In the genomic region with DNA sequence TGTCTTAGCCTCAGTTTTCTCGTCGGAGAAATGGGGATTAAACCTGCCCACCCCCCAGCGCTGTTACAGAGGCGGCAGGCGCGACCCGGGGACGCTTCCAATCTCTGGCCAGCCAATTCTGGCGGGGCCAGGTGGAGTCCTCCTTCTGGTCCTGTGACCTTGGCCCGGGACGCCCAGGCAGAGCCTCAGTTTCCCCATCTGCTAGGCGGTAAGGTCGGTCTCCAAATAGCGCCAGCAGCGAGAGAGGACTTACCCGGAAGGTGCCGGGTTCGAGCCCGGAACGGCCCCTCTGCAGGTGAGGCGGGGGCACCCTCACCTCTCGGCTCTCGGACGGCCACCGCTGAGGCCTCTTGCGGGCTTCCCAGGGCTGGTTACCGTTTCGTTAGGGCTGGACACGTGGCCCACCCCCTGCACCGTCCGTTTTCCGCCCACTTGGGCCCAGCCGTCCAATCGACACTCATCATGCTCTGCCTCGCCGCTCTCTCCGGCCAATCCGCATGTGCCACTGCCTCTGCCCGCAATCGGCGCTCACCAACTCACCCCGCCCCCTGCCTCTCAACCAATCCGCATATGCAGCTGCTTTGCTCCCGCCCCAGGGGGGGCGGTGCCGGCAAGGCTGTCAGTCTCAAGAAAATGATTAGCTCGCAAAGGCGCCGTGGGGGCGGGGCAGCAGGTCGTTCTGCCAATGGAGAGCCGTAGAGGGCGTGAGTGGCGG, we compare ENCODE assay signal across 8 cellular contexts.
DNase-seq lines count a peak whose midpoint lies in the region; ATAC-seq and FAIRE-seq lines count a peak whose summit lies in the region.

A gene with protein sequence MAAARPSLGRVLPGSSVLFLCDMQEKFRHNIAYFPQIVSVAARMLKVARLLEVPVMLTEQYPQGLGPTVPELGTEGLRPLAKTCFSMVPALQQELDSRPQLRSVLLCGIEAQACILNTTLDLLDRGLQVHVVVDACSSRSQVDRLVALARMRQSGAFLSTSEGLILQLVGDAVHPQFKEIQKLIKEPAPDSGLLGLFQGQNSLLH (minus strand): TSS at position 384 of the 715 bp plus-strand sequence. CDS start 5,156 bp downstream, outside the sequence.

- H3K27me3 Mint-ChIP-seq in effector memory CD8-positive, alpha-beta T cell, result no peaks in the 10 kb centered on the region

- H3K36me3 Mint-ChIP-seq in effector memory CD8-positive, alpha-beta T cell (ENCODE audit: insufficient read depth), result peaks cover 12% of the 10 kb centered on the region

- peak; percentile 80 for ATAC-seq in GM21367 (IDR thresholded peaks at IDR 0.05; ENCODE audit: unreplicated experiment)
- ATAC-seq in effector memory CD8-positive, alpha-beta T cell (replicated peaks), result peak; percentile 94

- no peaks in the 10 kb centered on the region for H3K9me3 Mint-ChIP-seq in effector memory CD8-positive, alpha-beta T cell

- peak; percentile 99 for FAIRE-seq in HTR-8/SVneo (lab: Jason Lieb, UNC)

- H3K4me3 Mint-ChIP-seq in effector memory CD8-positive, alpha-beta T cell, result peak within 1 kb of the TSS; percentile 90 to 91

- H3K4me1 Mint-ChIP-seq in effector memory CD8-positive, alpha-beta T cell (ENCODE audit: low read depth in 2 of 2), result peaks cover 14 to 15% of the 10 kb centered on the region in 2 donors

- DNase-seq in COLO829 (ENCODE audit: low spot score) (peak; percentile 98), HTR-8/SVneo (ENCODE audit: insufficient read length, low spot score) (peak; percentile 99), NOMO-1 treated with dmso at 0.1 percent for 144 hours (lab: John Stamatoyannopoulos, UW; ENCODE audit: unreplicated experiment) (peak; percentile 99), medulla oblongata (ENCODE audit: extremely low spot score) (peak; percentile 100)
- peak; percentile 99 to 100 (median 99) for DNase-seq in activated CD8-positive, alpha-beta memory T cell treated with anti-CD3 and anti-CD28 coated beads for 48 hours (ENCODE audit: low read depth in 2 of 3, low spot score in 2 of 3)
- peak; percentile 100 for DNase-seq in effector memory CD8-positive, alpha-beta T cell
- peak; percentile 100 for DNase-seq in stimulated activated CD8-positive, alpha-beta memory T cell treated with anti-CD3 and anti-CD28 coated beads, Interleukin-12 subunit alpha, Interleukin-12 subunit beta, amount 100 ng/mL, for 1 hour (ENCODE audit: low read depth)

- peak within 1 kb of the TSS; percentile 77 to 89 for H3K27ac Mint-ChIP-seq in effector memory CD8-positive, alpha-beta T cell

Comparison
In these comparisons a context has a peak if more than half of its experiments do, and no peak if none do; other contexts are left out.
1. Peak in every context shown above with its lines: DNase-seq and ATAC-seq.